ENCODE assay signal across 1 cellular context in genomic region chr3:43970920-43971319, GRCh38.
TF ChIP-seq lines count a peak whose summit lies in the region.

No MANE protein-coding gene starts in this region.

TF ChIP-seq in H1, 55 proteins besides CTCF, POLR2A, EP300 and RAD21 (continued from another document):
- TF ChIP-seq GABPA (IDR thresholded peaks at IDR 0.05; ENCODE audit: borderline replicate concordance, insufficient read depth, low read length), result no peak
